In genomic region chr2:180573951-180574350, GRCh38 we compare ENCODE assay signal across 15 cellular contexts.
DNase-seq lines count a peak whose midpoint lies in the region; ATAC-seq and TF ChIP-seq lines count a peak whose summit lies in the region.
"Had no signal": no experiment of that assay in that cellular context is flagged by ENCODE, and none has a peak within 500 bp of the region (broad histone marks: within the 10 kb centered on the region; RNA-seq: fewer than 3 reads in every experiment).

No MANE protein-coding gene starts in this region.

- in situ Hi-C loops in Panc1 (cut with HindIII; ENCODE audit: low pct_unique_long_range_greater_than_20kb, low sequenced_read_pairs): no loop called here

- H3K4me1 ChIP-seq in HCT116 (ENCODE audit: control insufficient read depth in 1 of 2, insufficient read depth in 2 of 2, low read length in 2 of 2) (peaks cover 11 to 19% of the 10 kb centered on the region in 2 experiments; a peak in 3 of 4 replicates), Panc1 (ENCODE audit: control insufficient read depth, insufficient read depth, low read length) (no peaks in the 10 kb centered on the region)

- no peak overlapping the region for H3K9ac ChIP-seq in HCT116 (ENCODE audit: low read length)

- H3K27ac ChIP-seq in HCT116 (ENCODE audit: low read depth, low read length) (no peak overlapping the region), Panc1 (ENCODE audit: low read length) (no peak overlapping the region)
- H3K27ac ChIP-seq: cardiac muscle cell, SK-N-MC had no signal

- TF ChIP-seq POLR2A in HCT116 (IDR thresholded peaks at IDR 0.05; ENCODE audit: borderline replicate concordance, extremely low read depth, insufficient read depth, insufficient read length): no peak

- TF ChIP-seq CTCF in HCT116 (IDR thresholded peaks at IDR 0.05 in 2 of 3, conservative IDR thresholded peaks at IDR 0.05 in 1 of 3; ENCODE audit: borderline replicate concordance in 1 of 3, insufficient read depth in 1 of 3, low read depth in 2 of 3, low read length in 2 of 3) (no peak), Panc1 (IDR thresholded peaks at IDR 0.05) (no peak), fibroblast of pulmonary artery (IDR thresholded peaks at IDR 0.05; ENCODE audit: low read length, missing control alignments) (no peak)

- H3K4me2 ChIP-seq in HCT116 (ENCODE audit: low read length): peak overlapping the region; percentile 63

- peak; percentile 13 for DNase-seq in AG08396 (ENCODE audit: low spot score)
- peak; percentile 72 for DNase-seq in HCT116 (ENCODE audit: low read depth, low spot score)
- peak; percentile 30 for DNase-seq in Panc1 (ENCODE audit: low read depth, low spot score)
- DNase-seq in fibroblast of pulmonary artery (ENCODE audit: low read depth): peak; percentile 50
- no peak for DNase-seq in activated naive CD4-positive, alpha-beta T cell treated with Interleukin-2 at 50 U/mL for 16 hours
- DNase-seq in activated T-cell treated with anti-CD3 and anti-CD28 coated beads for 4 hours: no peak
- no peak for DNase-seq in NK-92 treated with Interleukin-12 subunit alpha and Interleukin-12 subunit beta, amount 100 ng/mL, for 24 hours (lab: John Stamatoyannopoulos, UW)
- DNase-seq: activated CD8-positive, alpha-beta T cell treated with anti-CD3 and anti-CD28 coated beads for 36 hours; DMS 273 treated with DMSO at 0.1 percent for 48 hours; glutamatergic neuron; islet precursor cell; NCI-H2107 had no signal

- RAD21 ChIA-PET in HCT116 (lab: Charles Lee; ENCODE audit: low non-redundant PET in 1 of 2, low total read pairs in 2 of 2, uncharacterized antibody in 2 of 2, unreplicated experiment in 2 of 2): interaction anchor here in 1 of 2 experiments (1.1 kb wide), 1 partner anchor 83 kb away, joined by 3 read pairs; no protein-coding TSS in a partner anchor

- ATAC-seq in HCT116: peak; percentile 93
- ATAC-seq in Panc1: 0 out of 2 replicates have a peak, but pooled peaks have one; percentile 60
- no peak for ATAC-seq in GM19035 (IDR thresholded peaks at IDR 0.05; ENCODE audit: unreplicated experiment)
- ATAC-seq: activated CD8-positive, alpha-beta T cell treated with anti-CD3 and anti-CD28 coated beads for 36 hours had no signal

- no peaks in the 10 kb centered on the region for H3K9me2 ChIP-seq in HCT116 (ENCODE audit: insufficient read depth)

- H3K9me3 ChIP-seq in HCT116 (ENCODE audit: control insufficient read depth in 1 of 2, insufficient read depth in 1 of 2, low read depth in 1 of 2, low read length in 2 of 2) (no peaks in the 10 kb centered on the region), Panc1 (ENCODE audit: control insufficient read depth, insufficient read depth, low read depth, low read length) (peaks cover 2% of the 10 kb centered on the region; the same call in 1 of the 2 replicates)

- no peaks in the 10 kb centered on the region for H3K79me2 ChIP-seq in HCT116 (ENCODE audit: insufficient read depth, low read length)

- POLR2A ChIA-PET in HCT116 (lab: Charles Lee) (no interaction called here), Panc1 (lab: Charles Lee) (no interaction called here)

- no peaks in the 10 kb centered on the region for H4K20me1 ChIP-seq in HCT116 (ENCODE audit: insufficient read depth)

- intact Hi-C loops in HCT116 (cut with micrococcal nuclease) (no loop called here), Panc1 (cut with micrococcal nuclease; ENCODE audit: unreplicated experiment) (no loop called here)

- BruUV-seq in HCT116 (replicated peaks; lab: Mats Ljungman, UMichigan): no TSS peak
- BruUV-seq in Panc1 (replicated peaks; lab: Mats Ljungman, UMichigan): no TSS peak

- H3K4me3 ChIP-seq in HCT116 (replicated peaks in 1 of 2; ENCODE audit: low read depth in 1 of 2, low read length in 2 of 2) (0 out of 4 replicates have a peak overlapping the region, but pooled peaks of 1 of the 2 experiments have one; percentile 17), Panc1 (ENCODE audit: low read depth in 2 of 2, low read length in 2 of 2) (no peak overlapping the region), fibroblast of pulmonary artery (replicated peaks; ENCODE audit: low read depth, low read length) (no peak overlapping the region)
- H3K4me3 ChIP-seq: cardiac muscle cell, SK-N-MC had no signal

- peak overlapping the region; percentile 93 for H2AFZ ChIP-seq in HCT116 (ENCODE audit: low read depth, low read length, poor library complexity, severe bottlenecking)

- H3K27me3 ChIP-seq in HCT116 (ENCODE audit: insufficient read depth, low read length): no peaks in the 10 kb centered on the region
- H3K27me3 ChIP-seq in Panc1 (ENCODE audit: control insufficient read depth, insufficient read depth, low read length): no peaks in the 10 kb centered on the region
- H3K27me3 ChIP-seq: cardiac muscle cell had no signal

- H3K36me3 ChIP-seq in HCT116 (ENCODE audit: control insufficient read depth in 1 of 2, insufficient read depth in 2 of 2, low read length in 2 of 2) (no peaks in the 10 kb centered on the region), Panc1 (ENCODE audit: control insufficient read depth, insufficient read depth, low read length) (no peaks in the 10 kb centered on the region)
- H3K36me3 ChIP-seq: cardiac muscle cell had no signal

- CTCF ChIA-PET in HCT116 (lab: Charles Lee): no interaction called here
- CTCF ChIA-PET in Panc1 (lab: Charles Lee): no interaction called here

- TF ChIP-seq RAD21 in HCT116 (IDR thresholded peaks at IDR 0.05; ENCODE audit: low read depth): peak; percentile 16; the same call in 1 of the 2 replicates

TF ChIP-seq in HCT116, 20 proteins besides CTCF, POLR2A, EP300 and RAD21:
- TF ChIP-seq FOSL1 (IDR thresholded peaks at IDR 0.05; ENCODE audit: low read depth) (peak; percentile 75), ZNF274 (IDR thresholded peaks at IDR 0.05; ENCODE audit: low read depth, low read length) (no peak), REST (IDR thresholded peaks at IDR 0.05; ENCODE audit: low read depth) (no peak), ATF3 (IDR thresholded peaks at IDR 0.05) (no peak), MAX (IDR thresholded peaks at IDR 0.05) (no peak; the same call in 1 of the 2 replicates), CBX3 (IDR thresholded peaks at IDR 0.05; ENCODE audit: low read depth) (peak; percentile 56; the same call in 1 of the 2 replicates), SRF (IDR thresholded peaks at IDR 0.05; ENCODE audit: low read depth) (peak; percentile 28; the same call in 1 of the 2 replicates), ZFX (IDR thresholded peaks at IDR 0.05) (no peak), EZH2 (IDR thresholded peaks at IDR 0.05) (no peak), SP1 (IDR thresholded peaks at IDR 0.05; ENCODE audit: low read depth) (peak; percentile 78), JUND (IDR thresholded peaks at IDR 0.05) (peak; percentile 88), TCF7L2 (IDR thresholded peaks at IDR 0.05; ENCODE audit: borderline replicate concordance, extremely low read depth, insufficient read depth, insufficient read length) (peak; percentile 32), CEBPB (IDR thresholded peaks at IDR 0.05; ENCODE audit: low read depth) (peak; percentile 59; the same call in 1 of the 2 replicates), YY1 (IDR thresholded peaks at IDR 0.05; ENCODE audit: extremely low read depth, insufficient replicate concordance, low read depth, low read length) (peak; percentile 35), SIN3A (IDR thresholded peaks at IDR 0.05; ENCODE audit: low read depth) (peak; percentile 47; the same call in 1 of the 2 replicates)

Comparison
In these comparisons a context has a peak if more than half of its experiments do, and no peak if none do; other contexts are left out.
1. DNase-seq: peak in AG08396 (single experiment), HCT116 (single experiment), Panc1 (single experiment) and fibroblast of pulmonary artery (single experiment); none in activated naive CD4-positive, alpha-beta T cell treated with Interleukin-2 at 50 U/mL for 16 hours (single experiment), activated T-cell treated with anti-CD3 and anti-CD28 coated beads for 4 hours (single experiment) and NK-92 treated with Interleukin-12 subunit alpha and Interleukin-12 subunit beta, amount 100 ng/mL, for 24 hours (single experiment).